Comparison of ENCODE assay signal across 1 cellular context in the genomic region with DNA sequence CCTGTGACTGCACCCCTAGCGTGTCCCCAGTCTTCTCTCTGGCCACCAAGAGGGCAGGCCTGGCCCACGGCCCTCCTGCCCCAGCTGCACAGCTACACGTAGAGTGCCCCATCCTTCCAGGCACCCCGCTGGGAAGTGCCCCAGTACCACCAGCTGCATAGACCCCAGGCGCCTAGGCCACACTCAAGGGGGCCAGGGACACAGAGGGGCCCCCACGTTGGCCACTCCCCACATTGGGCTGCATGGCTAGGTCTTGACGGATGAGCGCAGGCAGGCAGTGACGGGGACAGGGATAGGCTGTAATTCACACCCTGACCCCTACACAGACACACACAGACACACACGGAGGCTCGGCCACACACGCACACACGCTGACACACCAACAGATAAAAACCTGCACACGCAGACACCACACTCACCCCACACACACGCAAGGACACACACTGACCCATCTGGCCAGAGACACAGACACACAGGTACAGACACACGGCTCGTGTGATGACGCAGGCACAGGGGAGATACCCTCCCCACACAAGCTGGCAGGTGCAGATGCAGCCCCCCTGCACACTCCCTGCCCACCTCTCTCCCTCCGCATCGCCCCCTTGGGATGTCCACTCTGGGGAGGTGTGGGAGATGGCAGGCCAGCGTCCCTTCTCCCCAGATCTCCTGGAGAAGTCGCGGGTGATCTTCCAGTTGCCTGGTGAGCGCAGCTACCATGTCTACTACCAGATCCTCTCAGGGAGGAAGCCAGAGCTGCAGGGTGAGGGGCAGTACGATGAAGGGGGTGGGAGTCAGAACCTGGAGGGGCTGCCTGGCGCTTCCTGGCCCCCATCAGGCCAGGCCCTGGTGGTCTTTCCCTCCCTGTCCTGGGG.
TF ChIP-seq lines count a peak whose summit lies in the region.

No MANE protein-coding gene starts in this region.

TF ChIP-seq in HepG2, 621 proteins besides CTCF, POLR2A, EP300 and RAD21 (continued from another document and continues in another):
- TF ChIP-seq, protein P1, sequence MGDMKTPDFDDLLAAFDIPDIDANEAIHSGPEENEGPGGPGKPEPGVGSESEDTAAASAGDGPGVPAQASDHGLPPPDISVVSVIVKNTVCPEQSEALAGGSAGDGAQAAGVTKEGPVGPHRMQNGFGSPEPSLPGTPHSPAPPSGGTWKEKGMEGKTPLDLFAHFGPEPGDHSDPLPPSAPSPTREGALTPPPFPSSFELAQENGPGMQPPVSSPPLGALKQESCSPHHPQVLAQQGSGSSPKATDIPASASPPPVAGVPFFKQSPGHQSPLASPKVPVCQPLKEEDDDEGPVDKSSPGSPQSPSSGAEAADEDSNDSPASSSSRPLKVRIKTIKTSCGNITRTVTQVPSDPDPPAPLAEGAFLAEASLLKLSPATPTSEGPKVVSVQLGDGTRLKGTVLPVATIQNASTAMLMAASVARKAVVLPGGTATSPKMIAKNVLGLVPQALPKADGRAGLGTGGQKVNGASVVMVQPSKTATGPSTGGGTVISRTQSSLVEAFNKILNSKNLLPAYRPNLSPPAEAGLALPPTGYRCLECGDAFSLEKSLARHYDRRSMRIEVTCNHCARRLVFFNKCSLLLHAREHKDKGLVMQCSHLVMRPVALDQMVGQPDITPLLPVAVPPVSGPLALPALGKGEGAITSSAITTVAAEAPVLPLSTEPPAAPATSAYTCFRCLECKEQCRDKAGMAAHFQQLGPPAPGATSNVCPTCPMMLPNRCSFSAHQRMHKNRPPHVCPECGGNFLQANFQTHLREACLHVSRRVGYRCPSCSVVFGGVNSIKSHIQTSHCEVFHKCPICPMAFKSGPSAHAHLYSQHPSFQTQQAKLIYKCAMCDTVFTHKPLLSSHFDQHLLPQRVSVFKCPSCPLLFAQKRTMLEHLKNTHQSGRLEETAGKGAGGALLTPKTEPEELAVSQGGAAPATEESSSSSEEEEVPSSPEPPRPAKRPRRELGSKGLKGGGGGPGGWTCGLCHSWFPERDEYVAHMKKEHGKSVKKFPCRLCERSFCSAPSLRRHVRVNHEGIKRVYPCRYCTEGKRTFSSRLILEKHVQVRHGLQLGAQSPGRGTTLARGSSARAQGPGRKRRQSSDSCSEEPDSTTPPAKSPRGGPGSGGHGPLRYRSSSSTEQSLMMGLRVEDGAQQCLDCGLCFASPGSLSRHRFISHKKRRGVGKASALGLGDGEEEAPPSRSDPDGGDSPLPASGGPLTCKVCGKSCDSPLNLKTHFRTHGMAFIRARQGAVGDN (CRISPR knock-in tag; IDR thresholded peaks at IDR 0.05): no peak
- TF ChIP-seq ZNF431 (CRISPR knock-in tag; IDR thresholded peaks at IDR 0.05; ENCODE audit: borderline replicate concordance, low read depth) (no peak), ZNF776 (CRISPR knock-in tag; IDR thresholded peaks at IDR 0.05) (no peak), PCBP2 (optimal IDR thresholded peaks at IDR 0.05; ENCODE audit: low read depth, low read length, poor library complexity, severe bottlenecking) (no peak), HDAC1 (CRISPR knock-in tag; IDR thresholded peaks at IDR 0.05) (no peak), ZNF274 (CRISPR knock-in tag; IDR thresholded peaks at IDR 0.05) (peak; percentile 49; the same call in 1 of the 2 replicates), ZNF883 (CRISPR knock-in tag; IDR thresholded peaks at IDR 0.05; ENCODE audit: not compliant biosample characterization) (no peak), GTF3A (CRISPR knock-in tag; conservative IDR thresholded peaks at IDR 0.05) (no peak), TRIM24 (CRISPR knock-in tag; IDR thresholded peaks at IDR 0.05) (no peak), CBX2 (IDR thresholded peaks at IDR 0.05; ENCODE audit: low read depth, low read length) (no peak), CBX2 (CRISPR knock-in tag; IDR thresholded peaks at IDR 0.05; ENCODE audit: low read depth) (no peak), SMARCC2 (IDR thresholded peaks at IDR 0.05) (no peak), YEATS2 (CRISPR knock-in tag; IDR thresholded peaks at IDR 0.05; ENCODE audit: borderline replicate concordance) (no peak), ZNF317 (CRISPR knock-in tag; IDR thresholded peaks at IDR 0.05) (no peak), ZNF737 (CRISPR knock-in tag; IDR thresholded peaks at IDR 0.05; ENCODE audit: borderline replicate concordance) (0 out of 2 replicates have a peak, but pooled peaks have one; percentile 36), ZNF781 (CRISPR knock-in tag; IDR thresholded peaks at IDR 0.05; ENCODE audit: borderline replicate concordance, not compliant biosample characterization) (no peak), NBN (conservative IDR thresholded peaks at IDR 0.05) (no peak), U2AF1 (optimal IDR thresholded peaks at IDR 0.05; ENCODE audit: low read depth, low read length) (no peak), ZIK1 (CRISPR knock-in tag; IDR thresholded peaks at IDR 0.05; ENCODE audit: borderline replicate concordance, low read depth) (no peak), HOXA3 (CRISPR knock-in tag; IDR thresholded peaks at IDR 0.05) (no peak), KDM2A (CRISPR knock-in tag; IDR thresholded peaks at IDR 0.05; ENCODE audit: borderline replicate concordance, low read depth) (0 out of 2 replicates have a peak, but pooled peaks have one; percentile 29), NCOA1 (CRISPR knock-in tag; IDR thresholded peaks at IDR 0.05) (no peak)
- TF ChIP-seq, protein P2, sequence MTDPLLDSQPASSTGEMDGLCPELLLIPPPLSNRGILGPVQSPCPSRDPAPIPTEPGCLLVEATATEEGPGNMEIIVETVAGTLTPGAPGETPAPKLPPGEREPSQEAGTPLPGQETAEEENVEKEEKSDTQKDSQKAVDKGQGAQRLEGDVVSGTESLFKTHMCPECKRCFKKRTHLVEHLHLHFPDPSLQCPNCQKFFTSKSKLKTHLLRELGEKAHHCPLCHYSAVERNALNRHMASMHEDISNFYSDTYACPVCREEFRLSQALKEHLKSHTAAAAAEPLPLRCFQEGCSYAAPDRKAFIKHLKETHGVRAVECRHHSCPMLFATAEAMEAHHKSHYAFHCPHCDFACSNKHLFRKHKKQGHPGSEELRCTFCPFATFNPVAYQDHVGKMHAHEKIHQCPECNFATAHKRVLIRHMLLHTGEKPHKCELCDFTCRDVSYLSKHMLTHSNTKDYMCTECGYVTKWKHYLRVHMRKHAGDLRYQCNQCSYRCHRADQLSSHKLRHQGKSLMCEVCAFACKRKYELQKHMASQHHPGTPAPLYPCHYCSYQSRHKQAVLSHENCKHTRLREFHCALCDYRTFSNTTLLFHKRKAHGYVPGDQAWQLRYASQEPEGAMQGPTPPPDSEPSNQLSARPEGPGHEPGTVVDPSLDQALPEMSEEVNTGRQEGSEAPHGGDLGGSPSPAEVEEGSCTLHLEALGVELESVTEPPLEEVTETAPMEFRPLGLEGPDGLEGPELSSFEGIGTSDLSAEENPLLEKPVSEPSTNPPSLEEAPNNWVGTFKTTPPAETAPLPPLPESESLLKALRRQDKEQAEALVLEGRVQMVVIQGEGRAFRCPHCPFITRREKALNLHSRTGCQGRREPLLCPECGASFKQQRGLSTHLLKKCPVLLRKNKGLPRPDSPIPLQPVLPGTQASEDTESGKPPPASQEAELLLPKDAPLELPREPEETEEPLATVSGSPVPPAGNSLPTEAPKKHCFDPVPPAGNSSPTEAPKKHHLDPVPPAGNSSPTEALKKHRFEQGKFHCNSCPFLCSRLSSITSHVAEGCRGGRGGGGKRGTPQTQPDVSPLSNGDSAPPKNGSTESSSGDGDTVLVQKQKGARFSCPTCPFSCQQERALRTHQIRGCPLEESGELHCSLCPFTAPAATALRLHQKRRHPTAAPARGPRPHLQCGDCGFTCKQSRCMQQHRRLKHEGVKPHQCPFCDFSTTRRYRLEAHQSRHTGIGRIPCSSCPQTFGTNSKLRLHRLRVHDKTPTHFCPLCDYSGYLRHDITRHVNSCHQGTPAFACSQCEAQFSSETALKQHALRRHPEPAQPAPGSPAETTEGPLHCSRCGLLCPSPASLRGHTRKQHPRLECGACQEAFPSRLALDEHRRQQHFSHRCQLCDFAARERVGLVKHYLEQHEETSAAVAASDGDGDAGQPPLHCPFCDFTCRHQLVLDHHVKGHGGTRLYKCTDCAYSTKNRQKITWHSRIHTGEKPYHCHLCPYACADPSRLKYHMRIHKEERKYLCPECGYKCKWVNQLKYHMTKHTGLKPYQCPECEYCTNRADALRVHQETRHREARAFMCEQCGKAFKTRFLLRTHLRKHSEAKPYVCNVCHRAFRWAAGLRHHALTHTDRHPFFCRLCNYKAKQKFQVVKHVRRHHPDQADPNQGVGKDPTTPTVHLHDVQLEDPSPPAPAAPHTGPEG (CRISPR knock-in tag; IDR thresholded peaks at IDR 0.05): no peak
- TF ChIP-seq, protein P3, sequence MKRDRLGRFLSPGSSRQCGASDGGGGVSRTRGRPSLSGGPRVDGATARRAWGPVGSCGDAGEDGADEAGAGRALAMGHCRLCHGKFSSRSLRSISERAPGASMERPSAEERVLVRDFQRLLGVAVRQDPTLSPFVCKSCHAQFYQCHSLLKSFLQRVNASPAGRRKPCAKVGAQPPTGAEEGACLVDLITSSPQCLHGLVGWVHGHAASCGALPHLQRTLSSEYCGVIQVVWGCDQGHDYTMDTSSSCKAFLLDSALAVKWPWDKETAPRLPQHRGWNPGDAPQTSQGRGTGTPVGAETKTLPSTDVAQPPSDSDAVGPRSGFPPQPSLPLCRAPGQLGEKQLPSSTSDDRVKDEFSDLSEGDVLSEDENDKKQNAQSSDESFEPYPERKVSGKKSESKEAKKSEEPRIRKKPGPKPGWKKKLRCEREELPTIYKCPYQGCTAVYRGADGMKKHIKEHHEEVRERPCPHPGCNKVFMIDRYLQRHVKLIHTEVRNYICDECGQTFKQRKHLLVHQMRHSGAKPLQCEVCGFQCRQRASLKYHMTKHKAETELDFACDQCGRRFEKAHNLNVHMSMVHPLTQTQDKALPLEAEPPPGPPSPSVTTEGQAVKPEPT (CRISPR knock-in tag; IDR thresholded peaks at IDR 0.05; ENCODE audit: low read depth): no peak
- TF ChIP-seq, protein P4, sequence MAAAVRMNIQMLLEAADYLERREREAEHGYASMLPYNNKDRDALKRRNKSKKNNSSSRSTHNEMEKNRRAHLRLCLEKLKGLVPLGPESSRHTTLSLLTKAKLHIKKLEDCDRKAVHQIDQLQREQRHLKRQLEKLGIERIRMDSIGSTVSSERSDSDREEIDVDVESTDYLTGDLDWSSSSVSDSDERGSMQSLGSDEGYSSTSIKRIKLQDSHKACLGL (CRISPR knock-in tag; IDR thresholded peaks at IDR 0.05): 0 out of 2 replicates have a peak, but pooled peaks have one; percentile 24
- TF ChIP-seq, protein P5, sequence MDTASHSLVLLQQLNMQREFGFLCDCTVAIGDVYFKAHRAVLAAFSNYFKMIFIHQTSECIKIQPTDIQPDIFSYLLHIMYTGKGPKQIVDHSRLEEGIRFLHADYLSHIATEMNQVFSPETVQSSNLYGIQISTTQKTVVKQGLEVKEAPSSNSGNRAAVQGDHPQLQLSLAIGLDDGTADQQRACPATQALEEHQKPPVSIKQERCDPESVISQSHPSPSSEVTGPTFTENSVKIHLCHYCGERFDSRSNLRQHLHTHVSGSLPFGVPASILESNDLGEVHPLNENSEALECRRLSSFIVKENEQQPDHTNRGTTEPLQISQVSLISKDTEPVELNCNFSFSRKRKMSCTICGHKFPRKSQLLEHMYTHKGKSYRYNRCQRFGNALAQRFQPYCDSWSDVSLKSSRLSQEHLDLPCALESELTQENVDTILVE (CRISPR knock-in tag; IDR thresholded peaks at IDR 0.05): no peak
- TF ChIP-seq, protein P6, sequence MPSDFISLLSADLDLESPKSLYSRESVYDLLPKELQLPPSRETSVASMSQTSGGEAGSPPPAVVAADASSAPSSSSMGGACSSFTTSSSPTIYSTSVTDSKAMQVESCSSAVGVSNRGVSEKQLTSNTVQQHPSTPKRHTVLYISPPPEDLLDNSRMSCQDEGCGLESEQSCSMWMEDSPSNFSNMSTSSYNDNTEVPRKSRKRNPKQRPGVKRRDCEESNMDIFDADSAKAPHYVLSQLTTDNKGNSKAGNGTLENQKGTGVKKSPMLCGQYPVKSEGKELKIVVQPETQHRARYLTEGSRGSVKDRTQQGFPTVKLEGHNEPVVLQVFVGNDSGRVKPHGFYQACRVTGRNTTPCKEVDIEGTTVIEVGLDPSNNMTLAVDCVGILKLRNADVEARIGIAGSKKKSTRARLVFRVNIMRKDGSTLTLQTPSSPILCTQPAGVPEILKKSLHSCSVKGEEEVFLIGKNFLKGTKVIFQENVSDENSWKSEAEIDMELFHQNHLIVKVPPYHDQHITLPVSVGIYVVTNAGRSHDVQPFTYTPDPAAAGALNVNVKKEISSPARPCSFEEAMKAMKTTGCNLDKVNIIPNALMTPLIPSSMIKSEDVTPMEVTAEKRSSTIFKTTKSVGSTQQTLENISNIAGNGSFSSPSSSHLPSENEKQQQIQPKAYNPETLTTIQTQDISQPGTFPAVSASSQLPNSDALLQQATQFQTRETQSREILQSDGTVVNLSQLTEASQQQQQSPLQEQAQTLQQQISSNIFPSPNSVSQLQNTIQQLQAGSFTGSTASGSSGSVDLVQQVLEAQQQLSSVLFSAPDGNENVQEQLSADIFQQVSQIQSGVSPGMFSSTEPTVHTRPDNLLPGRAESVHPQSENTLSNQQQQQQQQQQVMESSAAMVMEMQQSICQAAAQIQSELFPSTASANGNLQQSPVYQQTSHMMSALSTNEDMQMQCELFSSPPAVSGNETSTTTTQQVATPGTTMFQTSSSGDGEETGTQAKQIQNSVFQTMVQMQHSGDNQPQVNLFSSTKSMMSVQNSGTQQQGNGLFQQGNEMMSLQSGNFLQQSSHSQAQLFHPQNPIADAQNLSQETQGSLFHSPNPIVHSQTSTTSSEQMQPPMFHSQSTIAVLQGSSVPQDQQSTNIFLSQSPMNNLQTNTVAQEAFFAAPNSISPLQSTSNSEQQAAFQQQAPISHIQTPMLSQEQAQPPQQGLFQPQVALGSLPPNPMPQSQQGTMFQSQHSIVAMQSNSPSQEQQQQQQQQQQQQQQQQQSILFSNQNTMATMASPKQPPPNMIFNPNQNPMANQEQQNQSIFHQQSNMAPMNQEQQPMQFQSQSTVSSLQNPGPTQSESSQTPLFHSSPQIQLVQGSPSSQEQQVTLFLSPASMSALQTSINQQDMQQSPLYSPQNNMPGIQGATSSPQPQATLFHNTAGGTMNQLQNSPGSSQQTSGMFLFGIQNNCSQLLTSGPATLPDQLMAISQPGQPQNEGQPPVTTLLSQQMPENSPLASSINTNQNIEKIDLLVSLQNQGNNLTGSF (CRISPR knock-in tag; IDR thresholded peaks at IDR 0.05): no peak
- TF ChIP-seq, protein P7, sequence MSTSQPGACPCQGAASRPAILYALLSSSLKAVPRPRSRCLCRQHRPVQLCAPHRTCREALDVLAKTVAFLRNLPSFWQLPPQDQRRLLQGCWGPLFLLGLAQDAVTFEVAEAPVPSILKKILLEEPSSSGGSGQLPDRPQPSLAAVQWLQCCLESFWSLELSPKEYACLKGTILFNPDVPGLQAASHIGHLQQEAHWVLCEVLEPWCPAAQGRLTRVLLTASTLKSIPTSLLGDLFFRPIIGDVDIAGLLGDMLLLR (CRISPR knock-in tag; IDR thresholded peaks at IDR 0.05): no peak
- TF ChIP-seq, protein P8, sequence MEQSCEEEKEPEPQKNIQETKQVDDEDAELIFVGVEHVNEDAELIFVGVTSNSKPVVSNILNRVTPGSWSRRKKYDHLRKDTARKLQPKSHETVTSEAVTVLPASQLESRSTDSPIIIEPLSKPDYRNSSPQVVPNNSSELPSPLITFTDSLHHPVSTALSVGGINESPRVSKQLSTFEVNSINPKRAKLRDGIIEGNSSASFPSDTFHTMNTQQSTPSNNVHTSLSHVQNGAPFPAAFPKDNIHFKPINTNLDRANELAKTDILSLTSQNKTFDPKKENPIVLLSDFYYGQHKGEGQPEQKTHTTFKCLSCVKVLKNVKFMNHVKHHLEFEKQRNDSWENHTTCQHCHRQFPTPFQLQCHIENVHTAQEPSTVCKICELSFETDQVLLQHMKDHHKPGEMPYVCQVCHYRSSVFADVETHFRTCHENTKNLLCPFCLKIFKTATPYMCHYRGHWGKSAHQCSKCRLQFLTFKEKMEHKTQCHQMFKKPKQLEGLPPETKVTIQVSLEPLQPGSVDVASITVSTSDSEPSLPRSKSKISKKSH (CRISPR knock-in tag; IDR thresholded peaks at IDR 0.05; ENCODE audit: borderline replicate concordance): peak; percentile 71; the same call in 1 of the 2 replicates
